Comparison of ENCODE assay signal across 8 cellular contexts in the genomic region with DNA sequence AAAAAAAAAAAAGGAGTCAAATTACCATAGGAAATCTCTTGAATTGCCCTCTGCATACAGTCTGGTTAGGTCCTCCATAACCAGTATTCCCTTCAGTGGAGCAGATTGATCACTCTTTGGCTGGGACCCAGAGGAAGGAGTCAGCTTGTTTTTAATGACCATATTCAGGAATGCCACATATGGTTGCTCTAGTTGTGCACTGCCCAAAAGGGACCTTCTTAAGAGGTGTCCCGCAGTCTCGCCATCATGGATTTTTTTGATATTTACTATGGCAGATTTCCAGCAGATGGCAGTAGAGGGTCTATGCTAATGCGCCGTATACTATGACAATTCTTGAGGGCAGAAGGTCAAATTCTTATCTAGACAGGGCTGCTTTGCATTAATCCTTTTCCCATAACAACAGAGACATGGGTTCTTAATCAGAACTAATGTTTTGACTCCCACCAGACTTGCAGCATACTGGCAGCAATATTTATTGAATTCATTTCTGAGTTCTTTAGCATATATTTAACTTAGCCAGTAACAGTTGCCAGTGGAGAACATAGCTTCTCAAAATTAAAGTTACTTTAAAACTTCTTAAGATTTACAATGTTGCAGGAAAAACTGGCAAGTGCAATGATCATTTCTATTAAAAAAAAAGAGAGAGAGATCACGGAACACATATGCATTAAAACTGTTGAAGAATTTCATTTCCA. TPM values are rescaled to one million over a fixed set of nuclear protein-coding genes. Genes with fewer than 3 reads are reported as not detected.
DNase-seq lines count a peak whose midpoint lies in the region; ATAC-seq lines count a peak whose summit lies in the region.

No MANE protein-coding gene starts in this region.

- ATAC-seq in HG02623 (IDR thresholded peaks at IDR 0.05; ENCODE audit: unreplicated experiment): peak; percentile 52
- peak; percentile 95 for ATAC-seq in left colon
- ATAC-seq in HG02588 (IDR thresholded peaks at IDR 0.05; ENCODE audit: unreplicated experiment): no peak

- intact Hi-C loops in left colon (cut with DNase I, micrococcal nuclease): loop anchor here in 1 of 2 donors (5.0 kb wide), 1 partner anchor 424 kb away; no protein-coding TSS in a partner anchor

- DNase-seq in ELR (ENCODE audit: low read depth) (peak; percentile 74), NCI-H2029 (lab: John Stamatoyannopoulos, UW) (peak; percentile 39), UCSD-AML1 (lab: John Stamatoyannopoulos, UW; ENCODE audit: unreplicated experiment) (peak; percentile 20), brain pericyte (ENCODE audit: low read depth, low spot score) (peak; percentile 15), left colon (peak in 1 of 2 donors; percentile 36)
- peak in 2 of 3 experiments; percentile 10 to 40 for DNase-seq in stimulated activated CD4-positive, alpha-beta T cell treated with anti-CD3 and anti-CD28 coated beads, TNF-alpha, amount 100 ng/mL, for 4 hours (ENCODE audit: low read depth in 3 of 3)

RNA-seq across cellular contexts. Expression of a gene that starts 31.8 kb away (rescaled TPM):
- total RNA-seq in left colon: 10 to 100 TPM; 14.3 to 19.1 TPM
